1 cellular context compared by ENCODE assay signal in genomic region chr14:49633650-49634546, GRCh38.
TF ChIP-seq lines count a peak whose summit lies in the region.

No MANE protein-coding gene starts in this region.

TF ChIP-seq in GM12878, 131 proteins besides CTCF, POLR2A, EP300 and RAD21 (continues in another document):
- TF ChIP-seq NKRF (conservative IDR thresholded peaks at IDR 0.05): peak; percentile 88
- peak; percentile 95; the same call in 1 of the 2 replicates for TF ChIP-seq PML (IDR thresholded peaks at IDR 0.05; ENCODE audit: low read length)
- TF ChIP-seq, protein P1, sequence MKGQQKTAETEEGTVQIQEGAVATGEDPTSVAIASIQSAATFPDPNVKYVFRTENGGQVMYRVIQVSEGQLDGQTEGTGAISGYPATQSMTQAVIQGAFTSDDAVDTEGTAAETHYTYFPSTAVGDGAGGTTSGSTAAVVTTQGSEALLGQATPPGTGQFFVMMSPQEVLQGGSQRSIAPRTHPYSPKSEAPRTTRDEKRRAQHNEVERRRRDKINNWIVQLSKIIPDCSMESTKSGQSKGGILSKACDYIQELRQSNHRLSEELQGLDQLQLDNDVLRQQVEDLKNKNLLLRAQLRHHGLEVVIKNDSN (IDR thresholded peaks at IDR 0.05; ENCODE audit: borderline replicate concordance, extremely low read length, insufficient read depth, low read depth, low read length): peak; percentile 41
- TF ChIP-seq ZNF217 (IDR thresholded peaks at IDR 0.05): peak; percentile 60; the same call in 1 of the 2 replicates
- no peak for TF ChIP-seq EZH2 (IDR thresholded peaks at IDR 0.05; ENCODE audit: borderline replicate concordance, control insufficient read depth, low read depth, low read length)
- TF ChIP-seq PAX8 (IDR thresholded peaks at IDR 0.05): no peak
- no peak for TF ChIP-seq NR2C2 (IDR thresholded peaks at IDR 0.05; ENCODE audit: borderline replicate concordance, control insufficient read depth, insufficient read length, low read depth)
- peak; percentile 70 for TF ChIP-seq MXI1 (IDR thresholded peaks at IDR 0.05; ENCODE audit: low read depth, low read length)
- peak; percentile 42 for TF ChIP-seq MYC (IDR thresholded peaks at IDR 0.05; ENCODE audit: insufficient read depth, insufficient read length, insufficient replicate concordance, low read length, severe bottlenecking)
- TF ChIP-seq RB1 (IDR thresholded peaks at IDR 0.05; ENCODE audit: borderline replicate concordance): peak; percentile 69; the same call in 1 of the 2 replicates
- no peak for TF ChIP-seq NFYA (IDR thresholded peaks at IDR 0.05; ENCODE audit: borderline replicate concordance, low read depth, low read length)
- TF ChIP-seq, protein P2, sequence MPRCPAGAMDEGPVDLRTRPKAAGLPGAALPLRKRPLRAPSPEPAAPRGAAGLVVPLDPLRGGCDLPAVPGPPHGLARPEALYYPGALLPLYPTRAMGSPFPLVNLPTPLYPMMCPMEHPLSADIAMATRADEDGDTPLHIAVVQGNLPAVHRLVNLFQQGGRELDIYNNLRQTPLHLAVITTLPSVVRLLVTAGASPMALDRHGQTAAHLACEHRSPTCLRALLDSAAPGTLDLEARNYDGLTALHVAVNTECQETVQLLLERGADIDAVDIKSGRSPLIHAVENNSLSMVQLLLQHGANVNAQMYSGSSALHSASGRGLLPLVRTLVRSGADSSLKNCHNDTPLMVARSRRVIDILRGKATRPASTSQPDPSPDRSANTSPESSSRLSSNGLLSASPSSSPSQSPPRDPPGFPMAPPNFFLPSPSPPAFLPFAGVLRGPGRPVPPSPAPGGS (IDR thresholded peaks at IDR 0.05; ENCODE audit: borderline replicate concordance, insufficient read depth, low read depth, low read length, poor library complexity, severe bottlenecking): peak; percentile 58
- TF ChIP-seq E2F8 (IDR thresholded peaks at IDR 0.05; ENCODE audit: low read depth, partially characterized antibody): no peak
- peak; percentile 7 for TF ChIP-seq RELA (IDR thresholded peaks at IDR 0.05; ENCODE audit: borderline replicate concordance, partially characterized antibody)
- TF ChIP-seq, protein P3, sequence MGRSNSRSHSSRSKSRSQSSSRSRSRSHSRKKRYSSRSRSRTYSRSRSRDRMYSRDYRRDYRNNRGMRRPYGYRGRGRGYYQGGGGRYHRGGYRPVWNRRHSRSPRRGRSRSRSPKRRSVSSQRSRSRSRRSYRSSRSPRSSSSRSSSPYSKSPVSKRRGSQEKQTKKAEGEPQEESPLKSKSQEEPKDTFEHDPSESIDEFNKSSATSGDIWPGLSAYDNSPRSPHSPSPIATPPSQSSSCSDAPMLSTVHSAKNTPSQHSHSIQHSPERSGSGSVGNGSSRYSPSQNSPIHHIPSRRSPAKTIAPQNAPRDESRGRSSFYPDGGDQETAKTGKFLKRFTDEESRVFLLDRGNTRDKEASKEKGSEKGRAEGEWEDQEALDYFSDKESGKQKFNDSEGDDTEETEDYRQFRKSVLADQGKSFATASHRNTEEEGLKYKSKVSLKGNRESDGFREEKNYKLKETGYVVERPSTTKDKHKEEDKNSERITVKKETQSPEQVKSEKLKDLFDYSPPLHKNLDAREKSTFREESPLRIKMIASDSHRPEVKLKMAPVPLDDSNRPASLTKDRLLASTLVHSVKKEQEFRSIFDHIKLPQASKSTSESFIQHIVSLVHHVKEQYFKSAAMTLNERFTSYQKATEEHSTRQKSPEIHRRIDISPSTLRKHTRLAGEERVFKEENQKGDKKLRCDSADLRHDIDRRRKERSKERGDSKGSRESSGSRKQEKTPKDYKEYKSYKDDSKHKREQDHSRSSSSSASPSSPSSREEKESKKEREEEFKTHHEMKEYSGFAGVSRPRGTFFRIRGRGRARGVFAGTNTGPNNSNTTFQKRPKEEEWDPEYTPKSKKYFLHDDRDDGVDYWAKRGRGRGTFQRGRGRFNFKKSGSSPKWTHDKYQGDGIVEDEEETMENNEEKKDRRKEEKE (IDR thresholded peaks at IDR 0.05): no peak
- TF ChIP-seq POLR2AphosphoS5 (IDR thresholded peaks at IDR 0.05; ENCODE audit: low read length): peak; percentile 85
- TF ChIP-seq USF2 (IDR thresholded peaks at IDR 0.05; ENCODE audit: borderline replicate concordance, low read depth, low read length): no peak
- peak; percentile 87 for TF ChIP-seq LARP7 (IDR thresholded peaks at IDR 0.05)
- TF ChIP-seq IKZF1 (conservative IDR thresholded peaks at IDR 0.05): no peak; the same call in 1 of the 2 replicates
- peak; percentile 99 for TF ChIP-seq NR2F1 (conservative IDR thresholded peaks at IDR 0.05)
- TF ChIP-seq POU2F2 (IDR thresholded peaks at IDR 0.05; ENCODE audit: borderline replicate concordance, low read depth, low read length): peak; percentile 15; the same call in 2 of the 3 replicates
- TF ChIP-seq MEF2B (IDR thresholded peaks at IDR 0.05; ENCODE audit: partially characterized antibody, poor library complexity, severe bottlenecking): no peak
- TF ChIP-seq MTA2 (IDR thresholded peaks at IDR 0.05; ENCODE audit: low read depth): no peak
- peak; percentile 86; the same call in 1 of the 2 replicates for TF ChIP-seq CHD1 (IDR thresholded peaks at IDR 0.05; ENCODE audit: low read depth, low read length)
- no peak for TF ChIP-seq KDM1A (IDR thresholded peaks at IDR 0.05; ENCODE audit: borderline replicate concordance)
- TF ChIP-seq, protein P4, sequence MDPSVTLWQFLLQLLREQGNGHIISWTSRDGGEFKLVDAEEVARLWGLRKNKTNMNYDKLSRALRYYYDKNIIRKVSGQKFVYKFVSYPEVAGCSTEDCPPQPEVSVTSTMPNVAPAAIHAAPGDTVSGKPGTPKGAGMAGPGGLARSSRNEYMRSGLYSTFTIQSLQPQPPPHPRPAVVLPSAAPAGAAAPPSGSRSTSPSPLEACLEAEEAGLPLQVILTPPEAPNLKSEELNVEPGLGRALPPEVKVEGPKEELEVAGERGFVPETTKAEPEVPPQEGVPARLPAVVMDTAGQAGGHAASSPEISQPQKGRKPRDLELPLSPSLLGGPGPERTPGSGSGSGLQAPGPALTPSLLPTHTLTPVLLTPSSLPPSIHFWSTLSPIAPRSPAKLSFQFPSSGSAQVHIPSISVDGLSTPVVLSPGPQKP (IDR thresholded peaks at IDR 0.05; ENCODE audit: low read depth, low read length): peak; percentile 85
- no peak for TF ChIP-seq STAT3 (IDR thresholded peaks at IDR 0.05; ENCODE audit: low read depth, low read length)
- 0 out of 2 replicates have a peak, but pooled peaks have one; percentile 37 for TF ChIP-seq RCOR1 (conservative IDR thresholded peaks at IDR 0.05; ENCODE audit: low read depth, low read length)
- no peak for TF ChIP-seq JUNB (IDR thresholded peaks at IDR 0.05)
- peak; percentile 43 for TF ChIP-seq KLF5 (IDR thresholded peaks at IDR 0.05; ENCODE audit: partially characterized antibody)
- TF ChIP-seq ATF7 (IDR thresholded peaks at IDR 0.05; ENCODE audit: low read depth): 0 out of 2 replicates have a peak, but pooled peaks have one; percentile 31
- no peak for TF ChIP-seq TCF7 (IDR thresholded peaks at IDR 0.05; ENCODE audit: borderline replicate concordance)
- no peak for TF ChIP-seq ZZZ3 (IDR thresholded peaks at IDR 0.05; ENCODE audit: control insufficient read depth, insufficient read length, low read depth)
- TF ChIP-seq, protein P5, sequence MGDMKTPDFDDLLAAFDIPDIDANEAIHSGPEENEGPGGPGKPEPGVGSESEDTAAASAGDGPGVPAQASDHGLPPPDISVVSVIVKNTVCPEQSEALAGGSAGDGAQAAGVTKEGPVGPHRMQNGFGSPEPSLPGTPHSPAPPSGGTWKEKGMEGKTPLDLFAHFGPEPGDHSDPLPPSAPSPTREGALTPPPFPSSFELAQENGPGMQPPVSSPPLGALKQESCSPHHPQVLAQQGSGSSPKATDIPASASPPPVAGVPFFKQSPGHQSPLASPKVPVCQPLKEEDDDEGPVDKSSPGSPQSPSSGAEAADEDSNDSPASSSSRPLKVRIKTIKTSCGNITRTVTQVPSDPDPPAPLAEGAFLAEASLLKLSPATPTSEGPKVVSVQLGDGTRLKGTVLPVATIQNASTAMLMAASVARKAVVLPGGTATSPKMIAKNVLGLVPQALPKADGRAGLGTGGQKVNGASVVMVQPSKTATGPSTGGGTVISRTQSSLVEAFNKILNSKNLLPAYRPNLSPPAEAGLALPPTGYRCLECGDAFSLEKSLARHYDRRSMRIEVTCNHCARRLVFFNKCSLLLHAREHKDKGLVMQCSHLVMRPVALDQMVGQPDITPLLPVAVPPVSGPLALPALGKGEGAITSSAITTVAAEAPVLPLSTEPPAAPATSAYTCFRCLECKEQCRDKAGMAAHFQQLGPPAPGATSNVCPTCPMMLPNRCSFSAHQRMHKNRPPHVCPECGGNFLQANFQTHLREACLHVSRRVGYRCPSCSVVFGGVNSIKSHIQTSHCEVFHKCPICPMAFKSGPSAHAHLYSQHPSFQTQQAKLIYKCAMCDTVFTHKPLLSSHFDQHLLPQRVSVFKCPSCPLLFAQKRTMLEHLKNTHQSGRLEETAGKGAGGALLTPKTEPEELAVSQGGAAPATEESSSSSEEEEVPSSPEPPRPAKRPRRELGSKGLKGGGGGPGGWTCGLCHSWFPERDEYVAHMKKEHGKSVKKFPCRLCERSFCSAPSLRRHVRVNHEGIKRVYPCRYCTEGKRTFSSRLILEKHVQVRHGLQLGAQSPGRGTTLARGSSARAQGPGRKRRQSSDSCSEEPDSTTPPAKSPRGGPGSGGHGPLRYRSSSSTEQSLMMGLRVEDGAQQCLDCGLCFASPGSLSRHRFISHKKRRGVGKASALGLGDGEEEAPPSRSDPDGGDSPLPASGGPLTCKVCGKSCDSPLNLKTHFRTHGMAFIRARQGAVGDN (IDR thresholded peaks at IDR 0.05): peak; percentile 88
- TF ChIP-seq NFIC (IDR thresholded peaks at IDR 0.05; ENCODE audit: low read depth, low read length): no peak
- TF ChIP-seq SREBF1 (IDR thresholded peaks at IDR 0.05; ENCODE audit: low read length): no peak
- TF ChIP-seq BHLHE40 (IDR thresholded peaks at IDR 0.05; ENCODE audit: borderline replicate concordance in 1 of 2, low read depth in 2 of 2, low read length in 1 of 2): peak; percentile 55 to 60; a peak in 2 of 4 replicates
- peak; percentile 76 for TF ChIP-seq DPF2 (IDR thresholded peaks at IDR 0.05)
- peak; percentile 69; the same call in 1 of the 2 replicates for TF ChIP-seq STAT1 (conservative IDR thresholded peaks at IDR 0.05)
- peak; percentile 25; the same call in 1 of the 2 replicates for TF ChIP-seq SPI1 (IDR thresholded peaks at IDR 0.05; ENCODE audit: borderline replicate concordance, insufficient read depth, low read depth, low read length)
- TF ChIP-seq TCF12 (IDR thresholded peaks at IDR 0.05; ENCODE audit: low read depth, low read length): peak; percentile 42; the same call in 1 of the 2 replicates
- TF ChIP-seq ZBTB11 (CRISPR knock-in tag; IDR thresholded peaks at IDR 0.05): 0 out of 2 replicates have a peak, but pooled peaks have one; percentile 36
